8 cellular contexts compared by ENCODE assay signal in the genomic region with DNA sequence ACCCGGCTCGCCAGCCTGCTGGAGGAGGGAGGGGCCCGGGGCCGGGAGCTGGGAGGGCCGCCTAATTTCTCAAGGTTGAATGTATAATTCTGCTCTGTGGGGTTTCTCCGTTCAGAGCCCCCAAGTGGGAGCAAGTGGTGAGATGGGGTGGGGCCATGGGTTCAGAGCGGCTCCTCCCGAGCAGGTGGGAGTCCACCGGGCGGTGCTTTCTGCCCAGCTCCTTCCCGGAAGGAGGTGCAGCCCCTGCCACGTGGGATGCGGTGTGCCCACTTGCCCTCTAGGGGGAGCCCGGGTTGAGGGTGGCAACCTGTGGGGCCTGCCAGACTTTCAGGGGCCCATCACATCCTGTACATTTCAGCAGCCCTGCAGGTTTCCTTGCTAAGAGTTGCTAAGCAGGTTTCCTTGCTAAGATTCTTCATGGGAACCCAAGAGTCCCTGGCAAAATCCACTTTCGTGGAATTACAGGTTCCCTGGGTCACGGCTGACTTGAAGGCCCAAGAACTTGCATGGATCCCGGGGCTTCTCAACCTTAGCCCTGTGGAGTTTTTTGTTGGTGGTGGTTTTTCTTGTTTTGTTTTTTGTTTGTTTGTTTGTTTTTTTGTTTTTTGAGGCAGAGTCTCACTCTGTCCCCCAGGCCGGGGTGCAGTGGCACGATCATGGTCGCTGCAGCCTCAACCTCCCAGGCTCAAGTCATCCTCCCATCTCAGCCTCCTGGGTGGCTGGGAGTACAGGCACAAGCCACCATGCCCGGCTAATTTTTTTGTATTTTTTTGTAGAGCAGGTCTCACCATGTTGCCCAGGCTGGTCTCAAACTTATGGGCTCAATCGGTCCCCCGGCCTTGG.
DNase-seq lines count a peak whose midpoint lies in the region; ATAC-seq lines count a peak whose summit lies in the region.

No MANE protein-coding gene starts in this region.

- in situ Hi-C loops in KBM-7 (cut with MboI; ENCODE audit: low pct_unique_long_range_greater_than_20kb, low sequenced_read_pairs) = no loop called here

- peaks cover 0 to 10% of the 10 kb centered on the region in 2 donors for H3K36me3 Mint-ChIP-seq in activated naive CD4-positive, alpha-beta T cell treated with anti-CD3 and anti-CD28 coated beads, Interleukin-2, amount 50 U/mL, for 72 hours

- DNase-seq in D341Med (ENCODE audit: low spot score) (peak; percentile 85), KBM-7 (peak; percentile 85), SW480 (ENCODE audit: low spot score) (peak; percentile 67), iPS-NIHi11 (ENCODE audit: low spot score) (peak; percentile 89)
- DNase-seq in activated naive CD4-positive, alpha-beta T cell treated with anti-CD3 and anti-CD28 coated beads, Interleukin-2, amount 50 U/mL, for 72 hours (ENCODE audit: low spot score in 2 of 2) = peak; percentile 63 to 86
- peak; percentile 77 for DNase-seq in stimulated activated CD4-positive, alpha-beta T cell treated with anti-CD3 and anti-CD28 coated beads, Interleukin-4, amount 100 ng/mL, for 24 hours

- peaks cover 0 to 4% of the 10 kb centered on the region in 2 donors for H3K9me3 Mint-ChIP-seq in activated naive CD4-positive, alpha-beta T cell treated with anti-CD3 and anti-CD28 coated beads, Interleukin-2, amount 50 U/mL, for 72 hours

- H3K27ac Mint-ChIP-seq in activated naive CD4-positive, alpha-beta T cell treated with anti-CD3 and anti-CD28 coated beads, Interleukin-2, amount 50 U/mL, for 72 hours = peak overlapping the region in 1 of 2 donors; percentile 27

- ATAC-seq in activated naive CD4-positive, alpha-beta T cell treated with anti-CD3 and anti-CD28 coated beads, Interleukin-2, amount 50 U/mL, for 72 hours = peak; percentile 60 to 73
- ATAC-seq in GM19395 (IDR thresholded peaks at IDR 0.05; ENCODE audit: unreplicated experiment) (no peak), HG03432 (IDR thresholded peaks at IDR 0.05; ENCODE audit: unreplicated experiment) (no peak)

Comparison
In these comparisons a context has a peak if more than half of its experiments do, and no peak if none do; other contexts are left out.
1. ATAC-seq: peak in activated naive CD4-positive, alpha-beta T cell treated with anti-CD3 and anti-CD28 coated beads, Interleukin-2, amount 50 U/mL, for 72 hours (2 of 2); none in GM19395 (single experiment) and HG03432 (single experiment).
2. Peak in every context shown above with its lines, with median percentiles within 50 percentile points of each other: DNase-seq.